In the genomic region with DNA sequence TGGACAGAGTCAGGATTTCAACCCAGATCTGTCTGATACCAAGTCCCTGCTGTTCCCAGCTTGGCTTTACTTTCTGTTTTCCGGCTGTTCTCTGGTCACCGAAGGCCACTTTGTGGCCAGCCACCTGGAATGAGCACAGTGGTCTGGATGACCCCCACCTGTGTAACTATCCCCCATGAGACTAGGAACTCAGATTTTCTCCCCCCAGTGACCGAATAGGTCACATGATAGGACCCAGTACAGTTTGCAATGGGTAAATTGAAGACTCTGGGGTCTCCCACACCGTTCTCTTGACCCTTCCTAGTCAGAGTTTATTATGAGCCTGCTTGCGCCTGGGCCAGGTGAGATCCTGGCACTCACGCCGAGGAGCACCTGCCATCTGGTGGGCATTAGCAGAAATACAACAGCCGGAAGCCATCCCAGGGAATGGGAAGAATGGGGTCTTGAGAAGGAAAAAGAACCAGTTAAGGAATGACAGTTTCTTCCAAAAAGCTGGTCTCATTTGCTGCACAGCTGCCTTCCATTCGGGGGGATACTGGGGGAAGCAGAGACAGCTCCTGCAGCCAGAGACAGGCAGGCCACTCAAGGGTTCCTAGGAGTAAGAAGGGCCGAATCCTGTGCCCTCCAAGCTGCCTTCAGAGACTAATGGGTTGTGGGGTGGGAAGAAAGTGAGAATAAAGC, we compare ENCODE assay signal across 8 cellular contexts. TPM values are rescaled to one million over a fixed set of nuclear protein-coding genes. Genes with fewer than 3 reads are reported as not detected.
DNase-seq lines count a peak whose midpoint lies in the region; ATAC-seq and TF ChIP-seq lines count a peak whose summit lies in the region.

No MANE protein-coding gene starts in this region.

- H3K4me2 ChIP-seq in SU-DHL-6 (ENCODE audit: low read depth, low read length, poor library complexity, severe bottlenecking): no peak overlapping the region

- ATAC-seq in GM21526 (IDR thresholded peaks at IDR 0.05; ENCODE audit: low FRiP score, unreplicated experiment): no peak

- DNase-seq in DMS153 (lab: John Stamatoyannopoulos, UW) (peak; percentile 22), KBM-7 (peak; percentile 59), adrenal gland (peak in 6 of 7 donors; percentile 42 to 78 (median 58)), hepatic stellate cell (ENCODE audit: low spot score) (peak; percentile 67), NCI-H446 treated with DMSO at 0.1 percent for 48 hours (lab: John Stamatoyannopoulos, UW) (no peak)
- peak; percentile 16 to 44 (median 28) for DNase-seq in stimulated activated CD4-positive, alpha-beta T cell treated with anti-CD3 and anti-CD28 coated beads, Interleukin-12 subunit alpha, Interleukin-12 subunit beta, amount 100 ng/mL, for 48 hours (ENCODE audit: low read depth in 2 of 3, low spot score in 1 of 3)

- in situ Hi-C loops in KBM-7 (cut with MboI; ENCODE audit: low pct_unique_long_range_greater_than_20kb, low sequenced_read_pairs): no loop called here

- 26 to 32% (median 28%) methylated on average over 9 to 10 of the region's 10 CpGs for WGBS in adrenal gland, 4 donors

- no peaks in the 10 kb centered on the region for H4K20me1 ChIP-seq in SU-DHL-6 (ENCODE audit: low read depth, low read length)

- H3K79me2 ChIP-seq in SU-DHL-6 (ENCODE audit: insufficient read depth, low read length): no peaks in the 10 kb centered on the region

- no peak overlapping the region for H3K27ac ChIP-seq in SU-DHL-6 (ENCODE audit: low read depth, low read length)
- H3K27ac ChIP-seq in adrenal gland: no peak overlapping the region

- no peaks in the 10 kb centered on the region for H3K9me3 ChIP-seq in SU-DHL-6 (ENCODE audit: insufficient read depth, low read length)
- no peaks in the 10 kb centered on the region for H3K9me3 ChIP-seq in adrenal gland (replicated peaks in 1 of 3)

- peak overlapping the region; percentile 15; the same call in 1 of the 2 replicates for H3K9ac ChIP-seq in SU-DHL-6 (ENCODE audit: low read length)

- H3F3A ChIP-seq in SU-DHL-6 (ENCODE audit: insufficient read depth): peaks cover 6% of the 10 kb centered on the region; the same call in 1 of the 2 replicates

- H3K36me3 ChIP-seq in SU-DHL-6 (ENCODE audit: low read length): no peaks in the 10 kb centered on the region
- H3K36me3 ChIP-seq in adrenal gland (replicated peaks in 1 of 2): no peaks in the 10 kb centered on the region

- H2AFZ ChIP-seq in SU-DHL-6 (ENCODE audit: low read depth, low read length, severe bottlenecking): peak overlapping the region; percentile 28

- intact Hi-C loops in adrenal gland (cut with DNase I): loop anchor here (2.0 to 5.0 kb wide), 2 partner anchors 65 to 66 kb away; no protein-coding TSS in a partner anchor

- H3K9me2 ChIP-seq in SU-DHL-6 (replicated peaks; ENCODE audit: insufficient read depth, low read length): no peaks in the 10 kb centered on the region

- peaks cover 2 to 10% of the 10 kb centered on the region in 2 donors for H3K4me1 ChIP-seq in adrenal gland (replicated peaks in 1 of 2)

- H3K4me3 ChIP-seq in SU-DHL-6 (ENCODE audit: insufficient read depth, low read length, poor library complexity, severe bottlenecking) (no peak overlapping the region), adrenal gland (no peak overlapping the region)

- no peaks in the 10 kb centered on the region for H3K27me3 ChIP-seq in SU-DHL-6 (ENCODE audit: low read length)
- no peaks in the 10 kb centered on the region for H3K27me3 ChIP-seq in adrenal gland

- peak; percentile 88 for TF ChIP-seq CTCF in SU-DHL-6 (IDR thresholded peaks at IDR 0.05; ENCODE audit: insufficient read depth, low read length, poor library complexity, severe bottlenecking)
- TF ChIP-seq CTCF in adrenal gland (IDR thresholded peaks at IDR 0.05): peak; percentile 78 to 92 (median 88)

- TF ChIP-seq POLR2A in adrenal gland (IDR thresholded peaks at IDR 0.05): no peak

RNA-seq across cellular contexts. Expression of a gene that starts 7.1 kb away (rescaled TPM):
- total RNA-seq in adrenal gland: 10 to 100 TPM; 10.5 to 56.5 (median 30.9) TPM
- 10 to 100 TPM in 2 of 3 donors, 1 to 10 TPM in 1; 9.1 to 86.6 (median 64.9) TPM for polyA plus RNA-seq in adrenal gland

RNA-seq across cellular contexts. Expression of a gene that starts 19.5 kb away (rescaled TPM):
- 10 to 100 TPM; 19.6 to 42.3 (median 29.9) TPM for total RNA-seq in adrenal gland
- polyA plus RNA-seq in adrenal gland: 10 to 100 TPM in 2 of 3 donors, 1 to 10 TPM in 1; 4.6 to 25.3 (median 10.3) TPM

RNA-seq across cellular contexts. Expression of a gene that starts 19.6 kb away (rescaled TPM):
- total RNA-seq in adrenal gland: 100 to 1,000 TPM in 1 of 8 donors, 10 to 100 TPM in 7; 20.2 to 122 (median 44.4) TPM
- polyA plus RNA-seq in adrenal gland: 10 to 100 TPM; 26.4 to 32.0 (median 26.4) TPM

RNA-seq across cellular contexts. Expression of a gene that starts 45.9 kb away (rescaled TPM):
- total RNA-seq in adrenal gland: 10 to 100 TPM; 29.6 to 88.3 (median 42.8) TPM
- 10 to 100 TPM in 2 of 3 donors, 1 to 10 TPM in 1; 9.0 to 15.7 (median 13.0) TPM for polyA plus RNA-seq in adrenal gland

RNA-seq across cellular contexts. Expression of a gene that starts 46.1 kb away (rescaled TPM):
- 10 to 100 TPM in 1 of 8 donors, 1 to 10 TPM in 7; 3.5 to 10.3 (median 8.3) TPM for total RNA-seq in adrenal gland
- 1 to 10 TPM; 3.5 to 9.6 (median 5.8) TPM for polyA plus RNA-seq in adrenal gland
